In the genomic region with DNA sequence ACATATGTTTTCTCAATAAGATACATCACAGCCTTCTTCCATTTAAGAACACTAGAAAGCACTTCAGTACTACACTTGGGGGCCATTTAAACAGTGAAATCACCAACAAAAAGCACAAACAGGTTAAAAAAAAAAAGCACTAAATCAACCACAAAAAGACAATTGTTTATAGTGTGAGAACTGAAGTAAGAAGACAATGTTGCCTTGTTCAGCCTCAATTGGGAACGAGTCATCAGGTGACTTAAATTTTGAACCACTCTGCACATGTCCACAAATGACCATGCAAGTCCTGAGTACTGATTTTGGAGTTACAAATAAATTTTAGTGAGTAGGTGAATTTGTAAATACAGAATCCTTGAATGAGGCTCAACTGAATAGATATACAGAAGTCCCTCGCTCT, we compare ENCODE assay signal across 23 cellular contexts.
"Had no signal": no experiment of that assay in that cellular context is flagged by ENCODE, and none has a peak within 500 bp of the region (broad histone marks: within the 10 kb centered on the region; RNA-seq: fewer than 3 reads in every experiment).

No MANE protein-coding gene starts in this region.

- ATAC-seq: activated CD8-positive, alpha-beta T cell treated with anti-CD3 and anti-CD28 coated beads, Interleukin-2, amount 10 ng/mL, durations not matched to agents 7 days and 5 days; activated naive CD4-positive, alpha-beta T cell treated with anti-CD3 and anti-CD28 coated beads, Interleukin-2, amount 50 U/mL, for 72 hours; sciatic nerve; stimulated activated effector memory CD8-positive, alpha-beta T cell treated with anti-CD3 and anti-CD28 coated beads, Interleukin-12 subunit alpha, Interleukin-12 subunit beta, amount 100 ng/mL, for 72 hours; stimulated activated naive CD8-positive, alpha-beta T cell treated with anti-CD3 and anti-CD28 coated beads, Interleukin-15, amount 100 ng/mL, for 72 hours had no signal

- H2AFZ ChIP-seq: parathyroid adenoma had no signal

- H3K27ac ChIP-seq: epithelial cell of prostate, left ventricle myocardium inferior, neutrophil, parathyroid adenoma, suprapubic skin, vagina had no signal

- H3K4me1 ChIP-seq: suprapubic skin, vagina had no signal

- H3K9ac ChIP-seq: parathyroid adenoma had no signal

- H3K4me3 ChIP-seq: left ventricle myocardium inferior, suprapubic skin, vagina had no signal

- DNase-seq: activated CD4-positive, alpha-beta T cell treated with anti-CD3 and anti-CD28 coated beads for 1 hour; activated CD4-positive, alpha-beta T cell treated with anti-CD3 and anti-CD28 coated beads, Interleukin-2, amount 50 U/mL, for 1 hour; activated CD8-positive, alpha-beta T cell treated with anti-CD3 and anti-CD28 coated beads, Interleukin-2, amount 10 ng/mL, durations not matched to agents 7 days and 5 days; activated gamma-delta T cell treated with Interleukin-2 at 50 U/mL for 16 hours; cerebellar nuclear complex; cortex of kidney; hippocampal formation; kidney glomerular epithelial cell; left ventricle myocardium inferior; small intestine; stimulated activated CD4-positive, alpha-beta T cell treated with anti-CD3 and anti-CD28 coated beads, Interleukin-2, amount 100 ng/mL, for 24 hours; stimulated activated naive CD8-positive, alpha-beta T cell treated with anti-CD3 and anti-CD28 coated beads, Interleukin-15, amount 100 ng/mL, for 72 hours; T-helper 9 cell; trophoblast cell had no signal

- FAIRE-seq: astrocyte, small intestine had no signal

- H3K27me3 ChIP-seq: neutrophil, suprapubic skin, vagina had no signal

- H3K36me3 ChIP-seq: left ventricle myocardium inferior, neutrophil, suprapubic skin, vagina had no signal

- H3K9me3 ChIP-seq: left ventricle myocardium inferior, neutrophil, suprapubic skin, vagina had no signal
